29 cellular contexts compared by ENCODE assay signal in the genomic region with DNA sequence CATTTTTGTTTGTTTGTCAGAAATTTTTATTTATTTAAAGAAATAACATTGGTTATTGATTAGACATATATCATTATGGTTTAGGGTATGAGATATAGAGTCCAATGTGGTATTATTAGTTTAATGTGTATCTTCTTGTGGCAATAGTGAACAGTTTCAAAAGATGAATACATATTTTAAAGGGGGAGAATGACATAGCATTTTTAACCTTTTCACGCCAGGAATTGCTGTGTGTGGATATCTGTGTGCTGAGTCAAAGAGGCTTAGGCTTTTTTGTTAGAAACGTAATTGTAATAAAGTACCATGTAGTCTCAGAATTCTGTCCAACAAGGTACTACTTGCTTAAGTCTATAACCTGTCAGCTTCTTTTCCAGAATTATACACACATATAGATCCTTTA.
"Had no signal": no experiment of that assay in that cellular context is flagged by ENCODE, and none has a peak within 500 bp of the region (broad histone marks: within the 10 kb centered on the region; RNA-seq: fewer than 3 reads in every experiment).

No MANE protein-coding gene starts in this region.

- H3K4me2 ChIP-seq: neural progenitor cell, smooth muscle cell had no signal

- DNase-seq: hippocampal formation; kidney; left colon; left lung; lower lobe of right lung; mammary epithelial cell; mesendoderm; naive B cell; natural killer cell; nephron progenitor cell; occipital lobe; psoas muscle; right lobe of liver; stimulated activated CD4-positive, alpha-beta T cell treated with anti-CD3 and anti-CD28 coated beads, Interleukin-1b, Interleukin-23, amount 100 ng/mL, for 48 hours; stimulated activated CD4-positive, alpha-beta T cell treated with anti-CD3 and anti-CD28 coated beads, Interleukin-2, amount 100 ng/mL, for 48 hours; stimulated activated CD4-positive, alpha-beta T cell treated with anti-CD3 and anti-CD28 coated beads, Interleukin-4, amount 100 ng/mL, for 4 hours; stimulated activated CD8-positive, alpha-beta memory T cell treated with anti-CD3 and anti-CD28 coated beads, Interleukin-4, amount 100 ng/mL, for 48 hours; stimulated activated naive CD4-positive, alpha-beta T cell treated with Interleukin-2 at 50 U/mL for 16 hours; stimulated activated naive CD8-positive, alpha-beta T cell treated with anti-CD3 and anti-CD28 coated beads, Interleukin-15, amount 100 ng/mL, for 72 hours; substantia nigra; uterus had no signal

- H3K36me3 Mint-ChIP-seq: mesothelial cell of epicardium; naive B cell; natural killer cell; neural progenitor cell; stimulated activated memory B cell treated with anti-CD40 and anti-IgM and Interleukin-4, amounts not matched to agents 10 μg/mL and 1 μg/mL and 100 μg/mL, for 72 hours; type B pancreatic cell had no signal

- H3K79me2 ChIP-seq: parathyroid adenoma had no signal

- H3K9me3 Mint-ChIP-seq: mesothelial cell of epicardium; nephron progenitor cell; neural progenitor cell; stimulated activated memory B cell treated with anti-CD40 and anti-IgM and Interleukin-4, amounts not matched to agents 10 μg/mL and 1 μg/mL and 100 μg/mL, for 72 hours; stimulated activated naive CD8-positive, alpha-beta T cell treated with anti-CD3 and anti-CD28 coated beads, Interleukin-15, amount 100 ng/mL, for 72 hours; type B pancreatic cell had no signal

- H3K27me3 ChIP-seq: left lung, neural progenitor cell, neutrophil, right lobe of liver, tibial nerve, uterus had no signal

- H3K27me3 Mint-ChIP-seq: naive B cell; stimulated activated memory B cell treated with anti-CD40 and anti-IgM and Interleukin-4, amounts not matched to agents 10 μg/mL and 1 μg/mL and 100 μg/mL, for 72 hours; stimulated activated naive CD8-positive, alpha-beta T cell treated with anti-CD3 and anti-CD28 coated beads, Interleukin-15, amount 100 ng/mL, for 72 hours; type B pancreatic cell had no signal

- H3K4me3 Mint-ChIP-seq: mesothelial cell of epicardium; naive B cell; natural killer cell; nephron progenitor cell; neural progenitor cell; stimulated activated memory B cell treated with anti-CD40 and anti-IgM and Interleukin-4, amounts not matched to agents 10 μg/mL and 1 μg/mL and 100 μg/mL, for 72 hours; stimulated activated naive CD8-positive, alpha-beta T cell treated with anti-CD3 and anti-CD28 coated beads, Interleukin-15, amount 100 ng/mL, for 72 hours; type B pancreatic cell had no signal

- H3K27ac Mint-ChIP-seq: mesothelial cell of epicardium; naive B cell; natural killer cell; nephron progenitor cell; neural progenitor cell; stimulated activated memory B cell treated with anti-CD40 and anti-IgM and Interleukin-4, amounts not matched to agents 10 μg/mL and 1 μg/mL and 100 μg/mL, for 72 hours; stimulated activated naive CD8-positive, alpha-beta T cell treated with anti-CD3 and anti-CD28 coated beads, Interleukin-15, amount 100 ng/mL, for 72 hours; type B pancreatic cell had no signal

- H3K9me3 ChIP-seq: left lung, lower lobe of right lung, neutrophil, psoas muscle, right lobe of liver, tibial nerve, uterus had no signal

- H3K4me3 ChIP-seq: left lung, lower lobe of right lung, neural progenitor cell, psoas muscle, right lobe of liver, smooth muscle cell, tibial nerve, uterus had no signal

- H3K36me3 ChIP-seq: left lung, lower lobe of right lung, neural progenitor cell, neutrophil, right lobe of liver, tibial nerve, uterus had no signal

- H3K9ac ChIP-seq: neural progenitor cell, parathyroid adenoma had no signal

- H3K4me1 ChIP-seq: left lung, lower lobe of right lung, parathyroid adenoma, psoas muscle, right lobe of liver, tibial nerve, uterus had no signal

- H3K27ac ChIP-seq: left lung, lower lobe of right lung, neural progenitor cell, neutrophil, parathyroid adenoma, psoas muscle, right lobe of liver, tibial nerve, uterus had no signal

- H3K4me1 Mint-ChIP-seq: naive B cell; natural killer cell; nephron progenitor cell; stimulated activated memory B cell treated with anti-CD40 and anti-IgM and Interleukin-4, amounts not matched to agents 10 μg/mL and 1 μg/mL and 100 μg/mL, for 72 hours; stimulated activated naive CD8-positive, alpha-beta T cell treated with anti-CD3 and anti-CD28 coated beads, Interleukin-15, amount 100 ng/mL, for 72 hours had no signal

- H2AFZ ChIP-seq: neural progenitor cell, parathyroid adenoma had no signal
